12 cellular contexts compared by ENCODE assay signal in genomic region chr5:51386916-51387853, GRCh38. TPM values are rescaled to one million over a fixed set of nuclear protein-coding genes. Genes with fewer than 3 reads are reported as not detected.
A peak's percentile ranks its signal among the peaks of the same experiment; 100 is the strongest.
DNase-seq lines count a peak whose midpoint lies in the region; ATAC-seq and TF ChIP-seq lines count a peak whose summit lies in the region.
"Had no signal": no experiment of that assay in that cellular context is flagged by ENCODE, and none has a peak within 500 bp of the region (broad histone marks: within the 10 kb centered on the region; RNA-seq: fewer than 3 reads in every experiment).

No MANE protein-coding gene starts in this region.

- no peak overlapping the region for H3K4me3 Mint-ChIP-seq in activated naive CD8-positive, alpha-beta T cell treated with anti-CD3 and anti-CD28 coated beads, Interleukin-2, amount 50 U/mL, for 24 hours

- DNase-seq in A673 (ENCODE audit: low spot score), result no peak
- no peak for DNase-seq in HFF-Myc (ENCODE audit: extremely low read depth, low read depth)
- DNase-seq in breast epithelium (ENCODE audit: low spot score in 2 of 2), result no peak
- DNase-seq in activated CD4-positive, alpha-beta T cell treated with anti-CD3 and anti-CD28 coated beads for 1 hour, result no peak
- DNase-seq in activated naive CD8-positive, alpha-beta T cell treated with anti-CD3 and anti-CD28 coated beads, Interleukin-2, amount 50 U/mL, for 24 hours, result no peak
- DNase-seq: activated CD8-positive, alpha-beta memory T cell treated with anti-CD3 and anti-CD28 coated beads, Interleukin-2, amount 50 U/mL, for 4 hours; C1 segment of cervical spinal cord; MM.1S had no signal

- H3K4me1 Mint-ChIP-seq in activated naive CD8-positive, alpha-beta T cell treated with anti-CD3 and anti-CD28 coated beads, Interleukin-2, amount 50 U/mL, for 24 hours, result no peaks in the 10 kb centered on the region

- intact Hi-C loops in A673 (cut with micrococcal nuclease; ENCODE audit: unreplicated experiment) (loop anchor here (10.0 kb wide), 1 partner anchor 1268 kb away; no protein-coding TSS in a partner anchor), breast epithelium (cut with DNase I; ENCODE audit: low total_unique reads) (no loop called here)

- H3K36me3 Mint-ChIP-seq in activated naive CD8-positive, alpha-beta T cell treated with anti-CD3 and anti-CD28 coated beads, Interleukin-2, amount 50 U/mL, for 24 hours (ENCODE audit: low read depth), result no peaks in the 10 kb centered on the region

- no TSS peak for BruUV-seq in A673 (replicated peaks; lab: Mats Ljungman, UMichigan)

- ATAC-seq in HG02759 (IDR thresholded peaks at IDR 0.05; ENCODE audit: unreplicated experiment), result no peak
- ATAC-seq in GM21381 (IDR thresholded peaks at IDR 0.05; ENCODE audit: unreplicated experiment), result no peak
- ATAC-seq in activated naive CD8-positive, alpha-beta T cell treated with anti-CD3 and anti-CD28 coated beads, Interleukin-2, amount 50 U/mL, for 24 hours, result no peak

- H3K4me1 ChIP-seq in A673 (ENCODE audit: insufficient read depth, low read length, poor library complexity, severe bottlenecking) (peaks cover 4% of the 10 kb centered on the region), breast epithelium (peaks cover 0 to 13% of the 10 kb centered on the region in 2 donors), mucosa of rectum (ENCODE audit: control insufficient read depth in 2 of 2, insufficient read depth in 2 of 2, low read length in 2 of 2) (peaks cover 0 to 6% of the 10 kb centered on the region in 2 donors)

- H3K9me3 Mint-ChIP-seq in activated naive CD8-positive, alpha-beta T cell treated with anti-CD3 and anti-CD28 coated beads, Interleukin-2, amount 50 U/mL, for 24 hours, result no peaks in the 10 kb centered on the region

- no peak for TF ChIP-seq CTCF in A673 (conservative IDR thresholded peaks at IDR 0.05; ENCODE audit: low read depth, low read length)
- no peak for TF ChIP-seq CTCF in HFF-Myc (IDR thresholded peaks at IDR 0.05; ENCODE audit: low read depth, low read length, missing control alignments)
- TF ChIP-seq CTCF in breast epithelium (IDR thresholded peaks at IDR 0.05), result no peak

- H3K36me3 ChIP-seq in A673 (ENCODE audit: insufficient read depth, low read length, poor library complexity, severe bottlenecking) (no peaks in the 10 kb centered on the region), breast epithelium (no peaks in the 10 kb centered on the region), mucosa of rectum (ENCODE audit: control insufficient read depth in 2 of 2, insufficient read depth in 2 of 2, low read length in 2 of 2) (no peaks in the 10 kb centered on the region)

- H3K27ac ChIP-seq in A673 (ENCODE audit: low read depth, low read length, poor library complexity, severe bottlenecking) (peak overlapping the region; percentile 39), breast epithelium (no peak overlapping the region), mucosa of rectum (ENCODE audit: low read depth in 2 of 2, low read length in 2 of 2) (peak overlapping the region in 1 of 2 donors; percentile 18)

- H3K27me3 ChIP-seq in A673 (replicated peaks; ENCODE audit: insufficient read depth, low read depth, low read length, poor library complexity), result no peaks in the 10 kb centered on the region
- H3K27me3 ChIP-seq in breast epithelium, result peaks cover 4 to 97% of the 10 kb centered on the region in 2 donors
- H3K27me3 ChIP-seq in mucosa of rectum (ENCODE audit: control insufficient read depth in 2 of 2, insufficient read depth in 2 of 2, low read length in 2 of 2), result peaks cover 29 to 68% of the 10 kb centered on the region in 2 donors

- peaks cover 83% of the 10 kb centered on the region for H3K27me3 Mint-ChIP-seq in activated naive CD8-positive, alpha-beta T cell treated with anti-CD3 and anti-CD28 coated beads, Interleukin-2, amount 50 U/mL, for 24 hours

- H3K9ac ChIP-seq in mucosa of rectum (ENCODE audit: low read depth in 1 of 2, low read length in 2 of 2), result peak overlapping the region in 1 of 2 donors; percentile 45

- H3K9me3 ChIP-seq in A673 (ENCODE audit: low read depth, low read length, poor library complexity, severe bottlenecking) (no peaks in the 10 kb centered on the region), breast epithelium (no peaks in the 10 kb centered on the region), mucosa of rectum (ENCODE audit: control insufficient read depth in 2 of 2, low read length in 2 of 2) (no peaks in the 10 kb centered on the region)

- H3K4me3 ChIP-seq in A673 (ENCODE audit: low read depth, low read length, poor library complexity, severe bottlenecking) (peak overlapping the region; percentile 87), HFF-Myc (replicated peaks; ENCODE audit: low read depth, low read length) (peak overlapping the region; percentile 75), breast epithelium (peak overlapping the region; percentile 1 to 51 (median 12)), mucosa of rectum (ENCODE audit: low read length in 2 of 2) (peak overlapping the region; percentile 17 to 49)

- POLR2A ChIA-PET in A673 (lab: Charles Lee; ENCODE audit: low non-redundant PET), result no interaction called here

- TF ChIP-seq POLR2A in breast epithelium (IDR thresholded peaks at IDR 0.05), result no peak

- CTCF ChIA-PET in A673 (lab: Charles Lee), result no interaction called here

- no peak overlapping the region for H3K27ac Mint-ChIP-seq in activated naive CD8-positive, alpha-beta T cell treated with anti-CD3 and anti-CD28 coated beads, Interleukin-2, amount 50 U/mL, for 24 hours

RNA-seq across cellular contexts. Expression of gene ISL1, which starts 3.9 kb away (rescaled TPM):
- 11.1 and 11.8 TPM in 2 replicates for total RNA-seq in A673 (2021)
- 1 to 10 TPM in 1 of 3 donors, not detected in 2; 1.6 TPM for total RNA-seq in breast epithelium
- total RNA-seq: subcutaneous adipose tissue had no signal

Comparison
In these comparisons a context has a peak if more than half of its experiments do, and no peak if none do; other contexts are left out.
1. H3K4me3 ChIP-seq: peak in every context shown above with its lines; median percentile 87 in A673; 75 in HFF-Myc; 33 in mucosa of rectum; 12 in breast epithelium.